ENCODE assay signal across 11 cellular contexts in genomic region chr11:69442012-69442806, GRCh38. TPM values are rescaled to one million over a fixed set of nuclear protein-coding genes. Genes with fewer than 3 reads are reported as not detected.
DNase-seq lines count a peak whose midpoint lies in the region; ATAC-seq and TF ChIP-seq lines count a peak whose summit lies in the region.
"Had no signal": no experiment of that assay in that cellular context is flagged by ENCODE, and none has a peak within 500 bp of the region (broad histone marks: within the 10 kb centered on the region; RNA-seq: fewer than 3 reads in every experiment).

No MANE protein-coding gene starts in this region.

- H3K27ac ChIP-seq in C4-2B (peak overlapping the region; percentile 32), osteoblast (ENCODE audit: low read depth, low read length) (peak overlapping the region; percentile 97), WERI-Rb-1 (no peak overlapping the region)

- no peaks in the 10 kb centered on the region for H3K36me3 Mint-ChIP-seq in endothelial cell (ENCODE audit: low read depth, unreplicated experiment)

- H3K4me1 ChIP-seq in osteoblast (ENCODE audit: insufficient read depth, low read length) = peaks cover 39% of the 10 kb centered on the region

- peaks cover 17% of the 10 kb centered on the region for H3K27me3 Mint-ChIP-seq in endothelial cell (ENCODE audit: unreplicated experiment)

- DNase-seq in NCI-H226 (peak; percentile 28), endothelial cell (ENCODE audit: low spot score) (no peak), osteoblast (ENCODE audit: insufficient read length, low spot score, missing footprints) (peak; percentile 91), COLO829 (ENCODE audit: low spot score) (no peak), activated gamma-delta T cell (lab: John Stamatoyannopoulos, UW) (no peak), WERI-Rb-1 (no peak)
- DNase-seq: NCI-H2107 had no signal

- H3K27ac Mint-ChIP-seq in endothelial cell (ENCODE audit: unreplicated experiment) = peak overlapping the region; percentile 39

- no peaks in the 10 kb centered on the region for H3K79me2 ChIP-seq in osteoblast (ENCODE audit: insufficient read depth, low read length)

- H3K36me3 ChIP-seq in osteoblast (ENCODE audit: insufficient read depth, low read length) = no peaks in the 10 kb centered on the region
- H3K36me3 ChIP-seq in WERI-Rb-1 = no peaks in the 10 kb centered on the region
- H3K36me3 ChIP-seq: thyroid gland had no signal

- no peak overlapping the region for H3K4me3 Mint-ChIP-seq in endothelial cell (ENCODE audit: unreplicated experiment)

- H3K9me3 ChIP-seq in osteoblast (ENCODE audit: low read depth, low read length) = no peaks in the 10 kb centered on the region
- H3K9me3 ChIP-seq in WERI-Rb-1 (ENCODE audit: severe bottlenecking) = no peaks in the 10 kb centered on the region
- H3K9me3 ChIP-seq: thyroid gland had no signal

- H3K4me3 ChIP-seq in osteoblast (ENCODE audit: insufficient read depth, low read length) (no peak overlapping the region), WERI-Rb-1 (ENCODE audit: low read depth, low read length) (no peak overlapping the region)

- peaks cover 30% of the 10 kb centered on the region for H3K4me1 Mint-ChIP-seq in endothelial cell (ENCODE audit: unreplicated experiment)

- no peaks in the 10 kb centered on the region for H4K20me1 ChIP-seq in osteoblast (ENCODE audit: insufficient read depth, low read length)

- no peaks in the 10 kb centered on the region for H3K9me3 Mint-ChIP-seq in endothelial cell (ENCODE audit: unreplicated experiment)

- no peaks in the 10 kb centered on the region for H3K27me3 ChIP-seq in osteoblast (ENCODE audit: insufficient read depth, low read length)
- peaks cover 52% of the 10 kb centered on the region for H3K27me3 ChIP-seq in WERI-Rb-1 (ENCODE audit: insufficient read depth, low read depth, severe bottlenecking)
- H3K27me3 ChIP-seq: thyroid gland had no signal

- peak overlapping the region; percentile 19 for H3K4me2 ChIP-seq in osteoblast (ENCODE audit: insufficient read depth, low read length)

- ATAC-seq in GM21825 (IDR thresholded peaks at IDR 0.05; ENCODE audit: unreplicated experiment) = no peak

- H2AFZ ChIP-seq in osteoblast (ENCODE audit: low read length) = no peak overlapping the region

- TF ChIP-seq CTCF in C4-2B (conservative IDR thresholded peaks at IDR 0.05) (no peak), endothelial cell (IDR thresholded peaks at IDR 0.05; ENCODE audit: unreplicated experiment) (no peak), osteoblast (IDR thresholded peaks at IDR 0.05; ENCODE audit: extremely low read depth, low read depth, low read length) (peak; percentile 5), WERI-Rb-1 (IDR thresholded peaks at IDR 0.05; ENCODE audit: low read depth, low read length) (no peak)

RNA-seq across cellular contexts. Expression of gene LINC01488, which starts 39.3 kb away (rescaled TPM):
- total RNA-seq in endothelial cell (ENCODE audit: unreplicated experiment) = not detected
- not detected in 2 replicates for total RNA-seq in osteoblast
- total RNA-seq: H4, thyroid gland had no signal

Comparison
In these comparisons a context has a peak if more than half of its experiments do, and no peak if none do; other contexts are left out.
1. DNase-seq: peak in NCI-H226 (single experiment) and osteoblast (single experiment); none in endothelial cell (single experiment), COLO829 (single experiment), activated gamma-delta T cell (single experiment) and WERI-Rb-1 (single experiment).